Comparison of ENCODE assay signal across 8 cellular contexts in the genomic region with DNA sequence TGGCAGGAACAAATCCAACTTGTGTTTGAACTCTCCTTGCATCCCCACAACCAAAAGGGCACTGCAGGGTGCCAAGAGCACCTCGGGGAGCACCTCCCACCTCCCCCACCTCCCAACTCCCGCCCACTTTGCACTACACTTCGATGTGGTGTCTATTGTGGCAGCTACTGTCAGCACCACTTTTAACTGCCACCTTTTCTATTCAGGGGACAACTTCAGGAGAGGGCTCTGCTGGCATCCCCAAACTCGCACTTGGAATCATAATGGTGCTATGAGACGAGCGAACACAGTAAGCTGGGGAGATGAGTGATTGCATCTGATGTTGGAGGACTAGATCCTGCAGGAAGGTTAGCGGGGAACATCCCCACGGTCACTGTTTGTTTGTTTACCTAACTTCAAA.
"Had no signal": no experiment of that assay in that cellular context is flagged by ENCODE, and none has a peak within 500 bp of the region (broad histone marks: within the 10 kb centered on the region; RNA-seq: fewer than 3 reads in every experiment).

No MANE protein-coding gene starts in this region.

- DNase-seq: GDM1, GF-D8 had no signal

- ATAC-seq: GM12878 had no signal

- FAIRE-seq: G401.6, GM12878, GM12891, GM12892, GM18507, GM19239 had no signal

- H3K4me3 ChIP-seq: GM12878 had no signal
